10 cellular contexts compared by ENCODE assay signal in genomic region chr16:64391009-64391663, GRCh38.
DNase-seq lines count a peak whose midpoint lies in the region; TF ChIP-seq lines count a peak whose summit lies in the region.
"Had no signal": no experiment of that assay in that cellular context is flagged by ENCODE, and none has a peak within 500 bp of the region (broad histone marks: within the 10 kb centered on the region; RNA-seq: fewer than 3 reads in every experiment).

No MANE protein-coding gene starts in this region.

- TF ChIP-seq POLR2A in adrenal gland (IDR thresholded peaks at IDR 0.05): no peak
- TF ChIP-seq POLR2A in stomach (IDR thresholded peaks at IDR 0.05): no peak

- no peaks in the 10 kb centered on the region for H3K79me1 ChIP-seq in mesendoderm (ENCODE audit: low read length)

- no peak overlapping the region for H2AK5ac ChIP-seq in mesendoderm (ENCODE audit: low read length)

- no peak overlapping the region for H3K56ac ChIP-seq in mesendoderm (ENCODE audit: low read length)

- no peak overlapping the region for H2BK5ac ChIP-seq in mesendoderm (ENCODE audit: low read length)

- H3K27me3 ChIP-seq in GM23248 (replicated peaks; ENCODE audit: insufficient read depth) (no peaks in the 10 kb centered on the region), adrenal gland (no peaks in the 10 kb centered on the region), stomach (no peaks in the 10 kb centered on the region), mesendoderm (ENCODE audit: insufficient read depth, low read length, poor library complexity) (no peaks in the 10 kb centered on the region)

- in situ Hi-C loops in GM23248 (cut with MboI): no loop called here
- in situ Hi-C loops in GM13976 (cut with MboI; ENCODE audit: low sequenced_read_pairs, unreplicated experiment): no loop called here

- no peak overlapping the region for H4K5ac ChIP-seq in mesendoderm (ENCODE audit: low read length)

- TF ChIP-seq CTCF in adrenal gland (IDR thresholded peaks at IDR 0.05): no peak
- TF ChIP-seq CTCF in stomach (IDR thresholded peaks at IDR 0.05): no peak
- no peak for TF ChIP-seq CTCF in GM13976 (IDR thresholded peaks at IDR 0.05; ENCODE audit: borderline replicate concordance, control extremely low read depth, extremely low read depth, insufficient read depth, missing control alignments)

- no peak overlapping the region for H2BK15ac ChIP-seq in mesendoderm (replicated peaks; ENCODE audit: low read depth)

- H3K4ac ChIP-seq in mesendoderm (ENCODE audit: low read depth, low read length): no peak overlapping the region

- H3K4me3 ChIP-seq in GM23248: peak overlapping the region; percentile 56
- H3K4me3 ChIP-seq in adrenal gland: peak overlapping the region in 1 of 4 donors; percentile 20
- peak overlapping the region in 1 of 4 donors; percentile 22 for H3K4me3 ChIP-seq in stomach
- H3K4me3 ChIP-seq in mesendoderm (ENCODE audit: low read length): no peak overlapping the region

- peak overlapping the region; percentile 58 for H3K9ac ChIP-seq in GM23248
- no peak overlapping the region for H3K9ac ChIP-seq in mesendoderm (ENCODE audit: low read length)

- H3K36me3 ChIP-seq in GM23248 (ENCODE audit: low read depth): no peaks in the 10 kb centered on the region
- no peaks in the 10 kb centered on the region for H3K36me3 ChIP-seq in adrenal gland (replicated peaks in 1 of 2)
- no peaks in the 10 kb centered on the region for H3K36me3 ChIP-seq in stomach
- no peaks in the 10 kb centered on the region for H3K36me3 ChIP-seq in mesendoderm (ENCODE audit: control insufficient read depth, insufficient read depth, low read length)

- H4K20me1 ChIP-seq in GM23248 (ENCODE audit: insufficient read depth): no peaks in the 10 kb centered on the region

- H3F3A ChIP-seq in GM23248 (ENCODE audit: insufficient read depth): peaks cover 8% of the 10 kb centered on the region; the same call in 1 of the 2 replicates

- TF ChIP-seq EP300 in stomach (IDR thresholded peaks at IDR 0.05): no peak

- peak; percentile 61 for DNase-seq in GM23248
- DNase-seq in adrenal gland: no peak
- peak; percentile 27 for DNase-seq in inferior parietal cortex (ENCODE audit: extremely low spot score)
- DNase-seq in stomach: no peak
- no peak for DNase-seq in GM13976 (ENCODE audit: low spot score)
- DNase-seq in NCI-H226: no peak
- no peak for DNase-seq in mesendoderm
- no peak for DNase-seq in SKM-1 treated with dmso at 0.1 percent for 144 hours (lab: John Stamatoyannopoulos, UW; ENCODE audit: unreplicated experiment)
- DNase-seq: activated CD4-positive, alpha-beta T cell treated with anti-CD3 and anti-CD28 coated beads, Interleukin-2, amount 50 U/mL, for 1 hour; KBM-7 had no signal

- intact Hi-C loops in adrenal gland (cut with DNase I) (no loop called here), stomach (cut with DNase I; ENCODE audit: low total_unique reads) (no loop called here)

- peak overlapping the region; percentile 54 for H3K27ac ChIP-seq in GM23248
- peak overlapping the region; percentile 32 to 69 (median 53) for H3K27ac ChIP-seq in adrenal gland
- H3K27ac ChIP-seq in stomach: peak overlapping the region; percentile 8 to 67 (median 57)
- no peak overlapping the region for H3K27ac ChIP-seq in mesendoderm (ENCODE audit: low read depth, low read length)

- H3K9me3 ChIP-seq in GM23248 (ENCODE audit: low read depth) (no peaks in the 10 kb centered on the region), adrenal gland (replicated peaks in 1 of 3) (no peaks in the 10 kb centered on the region), stomach (no peaks in the 10 kb centered on the region)

- peak overlapping the region; percentile 87 for H2AFZ ChIP-seq in GM23248

- H3K23ac ChIP-seq in mesendoderm (ENCODE audit: low read length): no peak overlapping the region

- H3K9me2 ChIP-seq in GM23248 (ENCODE audit: insufficient read depth): no peaks in the 10 kb centered on the region

- H2BK120ac ChIP-seq in mesendoderm (ENCODE audit: low read depth, low read length): no peak overlapping the region

- H3K79me2 ChIP-seq in GM23248 (ENCODE audit: insufficient read depth) (no peaks in the 10 kb centered on the region), mesendoderm (ENCODE audit: control insufficient read depth, insufficient read depth, low read length) (no peaks in the 10 kb centered on the region)

- H3K4me2 ChIP-seq in GM23248 (ENCODE audit: unreplicated experiment): peak overlapping the region; percentile 86
- H3K4me2 ChIP-seq in mesendoderm (ENCODE audit: low read length): no peak overlapping the region

- H3K4me1 ChIP-seq in GM23248 (ENCODE audit: insufficient read depth) (peaks cover 16% of the 10 kb centered on the region), adrenal gland (replicated peaks in 1 of 2) (peaks cover 8 to 17% of the 10 kb centered on the region in 2 donors), stomach (peaks cover 0 to 16% (median 8%) of the 10 kb centered on the region in 4 donors), mesendoderm (ENCODE audit: control insufficient read depth, low read depth, low read length) (no peaks in the 10 kb centered on the region)

- WGBS in GM23248 (ENCODE audit: low coverage in 1 of 2, low lambda C conversion rate in 2 of 2, missing lambda C conversion rate in 2 of 2), 2 experiments: 46 to 52% methylated on average over 4 of the region's 4 CpGs
- WGBS in adrenal gland, 4 donors: 27 to 37% (median 35%) methylated on average over 4 of the region's 4 CpGs
- WGBS in stomach, 5 donors: 17 to 35% (median 32%) methylated on average over 4 of the region's 4 CpGs
- WGBS in mesendoderm (ENCODE audit: extremely low coverage, insufficient coverage, low lambda C conversion rate): no CpG with 5 or more reads among the region's 4 CpGs

- H4K8ac ChIP-seq in mesendoderm (ENCODE audit: low read depth, low read length): no peak overlapping the region

- no peak overlapping the region for H3K18ac ChIP-seq in mesendoderm (ENCODE audit: low read length)

Comparison
In these comparisons a context has a peak if more than half of its experiments do, and no peak if none do; other contexts are left out.
1. DNase-seq: peak in GM23248 (single experiment) and inferior parietal cortex (single experiment); none in adrenal gland (0 of 7), stomach (single experiment), GM13976 (single experiment), NCI-H226 (single experiment), mesendoderm (single experiment) and SKM-1 treated with dmso at 0.1 percent for 144 hours (single experiment).